In genomic region chr2:223959688-223960087, GRCh38 we compare ENCODE assay signal across 8 cellular contexts. TPM values are rescaled to one million over a fixed set of nuclear protein-coding genes. Genes with fewer than 3 reads are reported as not detected.
DNase-seq lines count a peak whose midpoint lies in the region; ATAC-seq and TF ChIP-seq lines count a peak whose summit lies in the region.

No MANE protein-coding gene starts in this region.

- H3K27me3 ChIP-seq in thoracic aorta (replicated peaks; ENCODE audit: insufficient read depth): no peaks in the 10 kb centered on the region

- CTCF ChIA-PET in activated naive CD4-positive, alpha-beta T cell treated with anti-CD3 and anti-CD28 coated beads, Interleukin-2, amount 10 ng/mL, durations not matched to agents 7 days and 5 days (lab: Charles Lee): interaction anchor here (3.7 kb wide), 1 partner anchor 11 kb away, joined by 28 read pairs; no protein-coding TSS in a partner anchor

- no peaks in the 10 kb centered on the region for H3K9me3 Mint-ChIP-seq in activated naive CD4-positive, alpha-beta T cell treated with anti-CD3 and anti-CD28 coated beads, Interleukin-2, amount 10 ng/mL, durations not matched to agents 7 days and 5 days
- H3K9me3 Mint-ChIP-seq in activated T-helper 2 cell treated with anti-CD3 and anti-CD28 coated beads, Interferon-gamma antibody, Interleukin-2, Interleukin-4, amounts not matched to agents 10 μg/mL and 5 μg/mL and 100 μg/mL, durations not matched to agents 14 hours and 24 hours and 36 hours: no peaks in the 10 kb centered on the region

- no peak overlapping the region for H3K27ac ChIP-seq in thoracic aorta

- H3K4me1 Mint-ChIP-seq in activated naive CD4-positive, alpha-beta T cell treated with anti-CD3 and anti-CD28 coated beads, Interleukin-2, amount 10 ng/mL, durations not matched to agents 7 days and 5 days: peaks cover 66% of the 10 kb centered on the region
- H3K4me1 Mint-ChIP-seq in activated T-helper 2 cell treated with anti-CD3 and anti-CD28 coated beads, Interferon-gamma antibody, Interleukin-2, Interleukin-4, amounts not matched to agents 10 μg/mL and 5 μg/mL and 100 μg/mL, durations not matched to agents 14 hours and 24 hours and 36 hours (ENCODE audit: low read depth): peaks cover 61% of the 10 kb centered on the region

- no peaks in the 10 kb centered on the region for H3K9me3 ChIP-seq in thoracic aorta

- H3K36me3 ChIP-seq in thoracic aorta: peaks cover 7% of the 10 kb centered on the region

- peak overlapping the region; percentile 95 for H3K4me3 ChIP-seq in thoracic aorta

- TF ChIP-seq CTCF in thoracic aorta (IDR thresholded peaks at IDR 0.05): no peak

- intact Hi-C loops in activated T-helper 2 cell treated with anti-CD3 and anti-CD28 coated beads, Interferon-gamma antibody, Interleukin-2, Interleukin-4, amounts not matched to agents 10 μg/mL and 5 μg/mL and 100 μg/mL, durations not matched to agents 14 hours and 24 hours and 36 hours (cut with micrococcal nuclease): loop anchor here (5.0 to 10.0 kb wide), 5 partner anchors 68 to 1305 kb away; partner anchors contain the start of genes AP1S3 and FARSB

- H3K4me1 ChIP-seq in thoracic aorta (ENCODE audit: control insufficient read depth in 1 of 2, low read depth in 2 of 2): peaks cover 50 to 59% of the 10 kb centered on the region in 2 donors

- H3K4me3 Mint-ChIP-seq in activated naive CD4-positive, alpha-beta T cell treated with anti-CD3 and anti-CD28 coated beads, Interleukin-2, amount 10 ng/mL, durations not matched to agents 7 days and 5 days: peak overlapping the region; percentile 57
- peak overlapping the region; percentile 33 for H3K4me3 Mint-ChIP-seq in activated T-helper 2 cell treated with anti-CD3 and anti-CD28 coated beads, Interferon-gamma antibody, Interleukin-2, Interleukin-4, amounts not matched to agents 10 μg/mL and 5 μg/mL and 100 μg/mL, durations not matched to agents 14 hours and 24 hours and 36 hours (ENCODE audit: low read depth)

- no peak for ATAC-seq in thoracic aorta (ENCODE audit: insufficient number of reproducible peaks, low FRiP score, low read depth)
- no peak for ATAC-seq in GM18868 (IDR thresholded peaks at IDR 0.05; ENCODE audit: unreplicated experiment)

- H3K36me3 Mint-ChIP-seq in activated naive CD4-positive, alpha-beta T cell treated with anti-CD3 and anti-CD28 coated beads, Interleukin-2, amount 10 ng/mL, durations not matched to agents 7 days and 5 days: peaks cover 39% of the 10 kb centered on the region
- peaks cover 39% of the 10 kb centered on the region for H3K36me3 Mint-ChIP-seq in activated T-helper 2 cell treated with anti-CD3 and anti-CD28 coated beads, Interferon-gamma antibody, Interleukin-2, Interleukin-4, amounts not matched to agents 10 μg/mL and 5 μg/mL and 100 μg/mL, durations not matched to agents 14 hours and 24 hours and 36 hours (ENCODE audit: low read depth)

- H3K27me3 Mint-ChIP-seq in activated naive CD4-positive, alpha-beta T cell treated with anti-CD3 and anti-CD28 coated beads, Interleukin-2, amount 10 ng/mL, durations not matched to agents 7 days and 5 days: peaks cover 6% of the 10 kb centered on the region
- no peaks in the 10 kb centered on the region for H3K27me3 Mint-ChIP-seq in activated T-helper 2 cell treated with anti-CD3 and anti-CD28 coated beads, Interferon-gamma antibody, Interleukin-2, Interleukin-4, amounts not matched to agents 10 μg/mL and 5 μg/mL and 100 μg/mL, durations not matched to agents 14 hours and 24 hours and 36 hours (ENCODE audit: low read depth)

- H3K27ac Mint-ChIP-seq in activated naive CD4-positive, alpha-beta T cell treated with anti-CD3 and anti-CD28 coated beads, Interleukin-2, amount 10 ng/mL, durations not matched to agents 7 days and 5 days: peak overlapping the region; percentile 62
- no peak overlapping the region for H3K27ac Mint-ChIP-seq in activated T-helper 2 cell treated with anti-CD3 and anti-CD28 coated beads, Interferon-gamma antibody, Interleukin-2, Interleukin-4, amounts not matched to agents 10 μg/mL and 5 μg/mL and 100 μg/mL, durations not matched to agents 14 hours and 24 hours and 36 hours

- no peak for DNase-seq in activated naive CD4-positive, alpha-beta T cell treated with anti-CD3 and anti-CD28 coated beads, Interleukin-2, amount 10 ng/mL, durations not matched to agents 7 days and 5 days
- no peak for DNase-seq in activated naive CD4-positive, alpha-beta T cell (lab: John Stamatoyannopoulos, UW)
- DNase-seq in activated T-helper 2 cell treated with anti-CD3 and anti-CD28 coated beads, Interferon-gamma antibody, Interleukin-2, Interleukin-4, amounts not matched to agents 10 μg/mL and 5 μg/mL and 100 μg/mL, durations not matched to agents 14 hours and 24 hours and 36 hours (ENCODE audit: low spot score): no peak
- DNase-seq in hippocampal formation (lab: John Stamatoyannopoulos, UW): peak; percentile 13 to 22
- no peak for DNase-seq in thoracic aorta (ENCODE audit: low spot score)
- DNase-seq in inferior parietal cortex (ENCODE audit: extremely low spot score): no peak
- no peak for DNase-seq in SHP77 (lab: John Stamatoyannopoulos, UW)

RNA-seq across cellular contexts. Expression of gene MRPL44, which starts 2.4 kb away (rescaled TPM):
- 33.6 and 34.3 TPM in 2 replicates for total RNA-seq in activated T-helper 2 cell treated with anti-CD3 and anti-CD28 coated beads, Interferon-gamma antibody, Interleukin-2, Interleukin-4, amounts not matched to agents 10 μg/mL and 5 μg/mL and 100 μg/mL, durations not matched to agents 14 hours and 24 hours and 36 hours
- total RNA-seq in thoracic aorta: 10 to 100 TPM; 20.5 to 22.7 TPM

RNA-seq across cellular contexts. Expression of gene WDFY1, which starts 14.6 kb away (rescaled TPM):
- 22.2 and 23.3 TPM in 2 replicates for total RNA-seq in activated T-helper 2 cell treated with anti-CD3 and anti-CD28 coated beads, Interferon-gamma antibody, Interleukin-2, Interleukin-4, amounts not matched to agents 10 μg/mL and 5 μg/mL and 100 μg/mL, durations not matched to agents 14 hours and 24 hours and 36 hours
- total RNA-seq in thoracic aorta: 10 to 100 TPM; 51.4 to 64.0 TPM

Comparison
In these comparisons a context has a peak if more than half of its experiments do, and no peak if none do; other contexts are left out.
1. DNase-seq: peak in hippocampal formation (2 of 2); none in activated naive CD4-positive, alpha-beta T cell treated with anti-CD3 and anti-CD28 coated beads, Interleukin-2, amount 10 ng/mL, durations not matched to agents 7 days and 5 days (single experiment), activated naive CD4-positive, alpha-beta T cell (0 of 4), activated T-helper 2 cell treated with anti-CD3 and anti-CD28 coated beads, Interferon-gamma antibody, Interleukin-2, Interleukin-4, amounts not matched to agents 10 μg/mL and 5 μg/mL and 100 μg/mL, durations not matched to agents 14 hours and 24 hours and 36 hours (single experiment), thoracic aorta (single experiment), inferior parietal cortex (single experiment) and SHP77 (0 of 2).